20 cellular contexts compared by ENCODE assay signal in the genomic region with DNA sequence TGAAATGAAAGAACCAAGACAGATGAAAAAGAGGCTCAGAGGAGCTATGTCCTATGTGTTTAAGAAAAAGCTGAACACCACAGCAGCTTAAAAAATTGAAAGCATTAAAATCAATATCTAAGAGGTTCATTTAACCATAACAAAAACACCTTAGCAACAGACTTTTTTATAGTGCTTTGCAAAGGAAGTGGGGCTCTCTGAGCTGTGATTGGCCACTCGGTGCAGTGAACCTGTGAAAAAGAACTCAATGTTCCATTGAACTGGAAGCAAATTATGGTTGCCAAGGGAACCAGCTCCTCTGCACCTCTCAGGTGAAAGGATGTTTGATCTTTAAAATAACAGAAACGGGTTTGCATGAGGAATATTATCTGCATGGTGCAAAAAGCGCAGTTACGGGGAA.
DNase-seq lines count a peak whose midpoint lies in the region; ATAC-seq and TF ChIP-seq lines count a peak whose summit lies in the region.
"Had no signal": no experiment of that assay in that cellular context is flagged by ENCODE, and none has a peak within 500 bp of the region (broad histone marks: within the 10 kb centered on the region; RNA-seq: fewer than 3 reads in every experiment).

No MANE protein-coding gene starts in this region.

- WGBS in spleen, 5 donors = 32 to 64% (median 36%) methylated on average over 4 of the region's 4 CpGs

- DNase-seq in NCI-H1105 treated with DMSO at 0.1 percent for 48 hours (lab: John Stamatoyannopoulos, UW) = peak; percentile 10
- no peak for DNase-seq in NCI-H1105 (lab: John Stamatoyannopoulos, UW)
- peak; percentile 52 for DNase-seq in NCI-H1417 treated with DMSO at 0.1 percent for 48 hours (lab: John Stamatoyannopoulos, UW)
- DNase-seq in caudate nucleus (lab: John Stamatoyannopoulos, UW) = peak in 31 of 61 donors; percentile 3 to 87 (median 25)
- peak; percentile 82 for DNase-seq in spleen
- no peak for DNase-seq in GOT3 (lab: John Stamatoyannopoulos, UW)
- DNase-seq: activated naive CD8-positive, alpha-beta T cell treated with anti-CD3 and anti-CD28 coated beads, Interleukin-2, amount 10 ng/mL, durations not matched to agents 7 days and 5 days; activated T-cell treated with anti-CD3 and anti-CD28 coated beads, Interleukin-2, amount 50 U/mL, for 48 hours; foreskin fibroblast; HCEC 1CT; kidney glomerular epithelial cell; mesenchymal stem cell; NCI-H1092 treated with DMSO at 0.1 percent for 48 hours; NCI-H446 treated with DMSO at 0.1 percent for 48 hours; SIG-M5 had no signal

- no peaks in the 10 kb centered on the region for H3K36me3 ChIP-seq in spleen
- H3K36me3 ChIP-seq: BLaER1 had no signal

- H3K9me3 ChIP-seq in spleen = no peaks in the 10 kb centered on the region
- H3K9me3 ChIP-seq: BLaER1, body of pancreas had no signal

- peaks cover 0 to 18% (median 0%) of the 10 kb centered on the region in 6 donors for H3K4me1 ChIP-seq in spleen
- H3K4me1 ChIP-seq: BLaER1, body of pancreas had no signal

- no peak for TF ChIP-seq CTCF in spleen (IDR thresholded peaks at IDR 0.05 in 8 of 11, conservative IDR thresholded peaks at IDR 0.05 in 3 of 11)

- intact Hi-C loops in spleen (cut with DNase I; ENCODE audit: low total_unique reads) = no loop called here

- no peak overlapping the region for H3K4me3 ChIP-seq in spleen
- H3K4me3 ChIP-seq: BLaER1, body of pancreas had no signal

- no peak for TF ChIP-seq POLR2A in spleen (IDR thresholded peaks at IDR 0.05)

- no peaks in the 10 kb centered on the region for H3K27me3 ChIP-seq in spleen (replicated peaks in 1 of 7)
- H3K27me3 ChIP-seq: BLaER1, body of pancreas had no signal

- H3K27ac ChIP-seq in caudate nucleus (ENCODE audit: low read depth, low read length) (peak overlapping the region; percentile 94), spleen (peak overlapping the region in 2 of 8 donors; percentile 41 to 42)
- H3K27ac ChIP-seq: BLaER1, body of pancreas, KMS-11 had no signal

- ATAC-seq in GM21717 (IDR thresholded peaks at IDR 0.05; ENCODE audit: unreplicated experiment) (no peak), HG02642 (IDR thresholded peaks at IDR 0.05; ENCODE audit: poor library complexity, unreplicated experiment) (no peak)
- ATAC-seq: body of pancreas had no signal

Comparison
In these comparisons a context has a peak if more than half of its experiments do, and no peak if none do; other contexts are left out.
1. DNase-seq: peak in NCI-H1105 treated with DMSO at 0.1 percent for 48 hours (single experiment), NCI-H1417 treated with DMSO at 0.1 percent for 48 hours (single experiment), caudate nucleus (31 of 61) and spleen (single experiment); none in NCI-H1105 (single experiment) and GOT3 (single experiment).